ENCODE assay signal across 19 cellular contexts in the genomic region with DNA sequence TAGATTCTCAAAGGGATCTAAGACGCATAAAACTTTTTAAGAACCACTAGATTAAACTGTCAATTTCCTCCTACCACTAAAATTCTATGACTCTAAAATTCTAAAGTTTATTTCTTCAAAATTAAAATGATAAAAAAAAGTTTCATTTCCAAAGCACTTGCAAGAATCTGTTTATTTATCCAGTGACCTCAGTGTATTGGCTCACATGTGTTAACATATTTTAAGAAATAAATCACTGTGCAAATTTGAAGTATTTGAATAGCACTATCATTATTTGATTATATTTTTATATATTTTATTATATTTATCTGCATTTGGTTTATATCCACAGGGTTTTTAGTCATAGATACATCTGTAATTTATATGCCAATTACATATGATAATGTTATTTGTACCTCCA.
A peak's percentile ranks its signal among the peaks of the same experiment; 100 is the strongest.
DNase-seq lines count a peak whose midpoint lies in the region; ATAC-seq, FAIRE-seq and TF ChIP-seq lines count a peak whose summit lies in the region.
"Had no signal": no experiment of that assay in that cellular context is flagged by ENCODE, and none has a peak within 500 bp of the region (broad histone marks: within the 10 kb centered on the region; RNA-seq: fewer than 3 reads in every experiment).

No MANE protein-coding gene starts in this region.

- peak overlapping the region; percentile 18; the same call in 1 of the 2 replicates for H3K27ac ChIP-seq in Karpas-422 (ENCODE audit: low read length)
- no peak overlapping the region for H3K27ac ChIP-seq in small intestine (ENCODE audit: low read depth in 1 of 2, low read length in 1 of 2)
- H3K27ac ChIP-seq: A549, C4-2B had no signal

- H3K27me3 ChIP-seq in Karpas-422 (ENCODE audit: low read length) = no peaks in the 10 kb centered on the region
- H3K27me3 ChIP-seq in small intestine (ENCODE audit: control insufficient read depth in 2 of 2, insufficient read depth in 2 of 2, low read length in 2 of 2) = no peaks in the 10 kb centered on the region
- H3K27me3 ChIP-seq: BE2C had no signal

- no peak for DNase-seq in Karpas-422
- DNase-seq in dedifferentiated amniotic fluid mesenchymal stem cell (ENCODE audit: extremely low spot score) = peak; percentile 43
- DNase-seq in fibroblast of the aortic adventitia (ENCODE audit: low read depth) = peak; percentile 33
- DNase-seq in small intestine = no peak
- no peak for DNase-seq in NCI-H2107 treated with DMSO at 0.1 percent for 48 hours (lab: John Stamatoyannopoulos, UW; ENCODE audit: unreplicated experiment)
- DNase-seq in NCI-H748 (lab: John Stamatoyannopoulos, UW; ENCODE audit: unreplicated experiment) = no peak
- DNase-seq: BE2C; CD4-positive, alpha-beta memory T cell; DMS153; DMS79 treated with DMSO at 0.1 percent for 48 hours; H7 had no signal

- WGBS in small intestine, 3 donors = 86 to 100% (median 95%) methylated on average over 1 of the region's 1 CpG

- H3K4me2 ChIP-seq in Karpas-422 (ENCODE audit: low read depth, low read length, poor library complexity, severe bottlenecking) = no peak overlapping the region
- H3K4me2 ChIP-seq: A549, GM23338 had no signal

- H3K4me3 ChIP-seq in Karpas-422 (ENCODE audit: low read length) = no peak overlapping the region
- H3K4me3 ChIP-seq in fibroblast of the aortic adventitia (ENCODE audit: low read depth, low read length) = no peak overlapping the region
- no peak overlapping the region for H3K4me3 ChIP-seq in small intestine (ENCODE audit: low read depth in 1 of 2, low read length in 2 of 2)
- H3K4me3 ChIP-seq: A549, GM23338 had no signal

- 0 out of 2 replicates have a peak, but pooled peaks cover 4% of the 10 kb centered on the region for H3K9me3 ChIP-seq in Karpas-422 (ENCODE audit: low read length)
- H3K9me3 ChIP-seq in small intestine (ENCODE audit: control insufficient read depth, low read depth) = no peaks in the 10 kb centered on the region
- H3K9me3 ChIP-seq: BE2C had no signal

- no peak overlapping the region for H3K9ac ChIP-seq in Karpas-422 (ENCODE audit: low read length)

- H4K20me1 ChIP-seq in Karpas-422 (ENCODE audit: insufficient read depth, low read depth, low read length) = no peaks in the 10 kb centered on the region

- no peak for TF ChIP-seq CTCF in fibroblast of the aortic adventitia (IDR thresholded peaks at IDR 0.05; ENCODE audit: insufficient read depth, low read length)

- H2AFZ ChIP-seq in Karpas-422 (ENCODE audit: low read length) = no peak overlapping the region
- H2AFZ ChIP-seq: GM23338 had no signal

- no peaks in the 10 kb centered on the region for H3K9me2 ChIP-seq in Karpas-422 (replicated peaks; ENCODE audit: insufficient read depth, low read length)

- H3K4me1 ChIP-seq in Karpas-422 (ENCODE audit: low read length) = peaks cover 53% of the 10 kb centered on the region
- H3K4me1 ChIP-seq in small intestine (ENCODE audit: control insufficient read depth in 2 of 2, insufficient read depth in 1 of 2, low read depth in 1 of 2, low read length in 1 of 2) = no peaks in the 10 kb centered on the region
- H3K4me1 ChIP-seq: BE2C had no signal

- ATAC-seq in GM18867 (IDR thresholded peaks at IDR 0.05; ENCODE audit: unreplicated experiment) = no peak
- ATAC-seq in HG02610 (IDR thresholded peaks at IDR 0.05; ENCODE audit: unreplicated experiment) = no peak
- ATAC-seq: A549, GM23338, HepG2 had no signal

- H3K79me2 ChIP-seq in Karpas-422 (ENCODE audit: low read length) = peaks cover 56% of the 10 kb centered on the region

- peak; percentile 67 for FAIRE-seq in small intestine (lab: Jason Lieb, UNC)
- FAIRE-seq: A549, D721Med, HepG2, HTR-8/SVneo had no signal

- H3K36me3 ChIP-seq in Karpas-422 (ENCODE audit: insufficient read depth, low read length) = peaks cover 36% of the 10 kb centered on the region
- H3K36me3 ChIP-seq in small intestine (ENCODE audit: control insufficient read depth in 2 of 2, insufficient read depth in 2 of 2, low read length in 2 of 2) = no peaks in the 10 kb centered on the region
- H3K36me3 ChIP-seq: BE2C had no signal

Comparison
In these comparisons a context has a peak if more than half of its experiments do, and no peak if none do; other contexts are left out.
1. DNase-seq: peak in dedifferentiated amniotic fluid mesenchymal stem cell (single experiment) and fibroblast of the aortic adventitia (single experiment); none in Karpas-422 (single experiment), small intestine (single experiment), NCI-H2107 treated with DMSO at 0.1 percent for 48 hours (single experiment) and NCI-H748 (single experiment).